Comparison of ENCODE assay signal across 18 cellular contexts in genomic region chr13:64672751-64673150, GRCh38.
DNase-seq lines count a peak whose midpoint lies in the region; ATAC-seq and TF ChIP-seq lines count a peak whose summit lies in the region.
"Had no signal": no experiment of that assay in that cellular context is flagged by ENCODE, and none has a peak within 500 bp of the region (broad histone marks: within the 10 kb centered on the region; RNA-seq: fewer than 3 reads in every experiment).

No MANE protein-coding gene starts in this region.

- no peak overlapping the region for H2AFZ ChIP-seq in smooth muscle cell (ENCODE audit: low read depth)

- POLR2A ChIA-PET in RWPE1 (lab: Yijun Ruan, JAX; ENCODE audit: low non-redundant PET) = no interaction called here

- H3K4me2 ChIP-seq in smooth muscle cell = no peak overlapping the region

- H3K27ac ChIP-seq in RWPE1 = no peak overlapping the region
- H3K27ac ChIP-seq in smooth muscle cell (ENCODE audit: low read depth) = peak overlapping the region; percentile 74

- DNase-seq in HPDE6-E6E7 (ENCODE audit: extremely low spot score) (peak; percentile 16), RWPE1 (ENCODE audit: low spot score) (peak; percentile 50), epithelial cell of esophagus (ENCODE audit: low read depth) (peak; percentile 82), smooth muscle cell (lab: John Stamatoyannopoulos, UW; ENCODE audit: unreplicated experiment) (no peak), glomerular visceral epithelial cell (ENCODE audit: extremely low spot score) (no peak)
- DNase-seq: ACHN; BE2C; C1 segment of cervical spinal cord; CD4-positive, CD25-positive, alpha-beta regulatory T cell; CD8-positive, alpha-beta memory T cell; COR-L47; GOT3; H7; HFFc6 had no signal

- H3K4me3 ChIP-seq in epithelial cell of esophagus (ENCODE audit: low read length) (no peak overlapping the region), smooth muscle cell (no peak overlapping the region)

- H3F3A ChIP-seq in smooth muscle cell (ENCODE audit: low read depth) = no peaks in the 10 kb centered on the region

- H3K9me3 ChIP-seq in smooth muscle cell (replicated peaks; ENCODE audit: low read depth) = no peaks in the 10 kb centered on the region
- H3K9me3 ChIP-seq: BE2C had no signal

- 81% methylated on average over 2 of the region's 2 CpGs for WGBS in smooth muscle cell (ENCODE audit: low lambda C conversion rate)

- H3K79me2 ChIP-seq in smooth muscle cell (ENCODE audit: low read depth) = no peaks in the 10 kb centered on the region

- TF ChIP-seq CTCF in RWPE1 (conservative IDR thresholded peaks at IDR 0.05; ENCODE audit: low read depth) = no peak
- TF ChIP-seq CTCF in epithelial cell of esophagus (IDR thresholded peaks at IDR 0.05; ENCODE audit: insufficient read depth, low read depth, low read length, missing control alignments) = no peak
- no peak for TF ChIP-seq CTCF in smooth muscle cell (IDR thresholded peaks at IDR 0.05; ENCODE audit: borderline replicate concordance, insufficient read depth, poor library complexity, severe bottlenecking)

- H3K36me3 ChIP-seq in smooth muscle cell (ENCODE audit: low read depth) = no peaks in the 10 kb centered on the region
- H3K36me3 ChIP-seq: BE2C had no signal

- no peaks in the 10 kb centered on the region for H3K27me3 ChIP-seq in smooth muscle cell (ENCODE audit: low read depth)
- H3K27me3 ChIP-seq: BE2C had no signal

- ATAC-seq in GM18502 (IDR thresholded peaks at IDR 0.05; ENCODE audit: poor library complexity, unreplicated experiment) = no peak
- ATAC-seq in GM19452 (IDR thresholded peaks at IDR 0.05; ENCODE audit: unreplicated experiment) = no peak
- ATAC-seq: HCT116, HepG2 had no signal

- no peak overlapping the region for H3K9ac ChIP-seq in smooth muscle cell (ENCODE audit: low read depth)

- no peaks in the 10 kb centered on the region for H3K4me1 ChIP-seq in smooth muscle cell (ENCODE audit: low read depth)
- H3K4me1 ChIP-seq: BE2C had no signal

- H4K20me1 ChIP-seq in smooth muscle cell (ENCODE audit: low read depth) = no peaks in the 10 kb centered on the region

- CTCF ChIA-PET in RWPE1 (lab: Yijun Ruan, JAX) = no interaction called here

Comparison
In these comparisons a context has a peak if more than half of its experiments do, and no peak if none do; other contexts are left out.
1. DNase-seq: peak in HPDE6-E6E7 (single experiment), RWPE1 (single experiment) and epithelial cell of esophagus (single experiment); none in smooth muscle cell (single experiment) and glomerular visceral epithelial cell (single experiment).